Comparison of ENCODE assay signal across 19 cellular contexts in genomic region chr5:53359906-53360305, GRCh38.
A peak's percentile ranks its signal among the peaks of the same experiment; 100 is the strongest.
DNase-seq lines count a peak whose midpoint lies in the region; ATAC-seq, FAIRE-seq and TF ChIP-seq lines count a peak whose summit lies in the region.
"Had no signal": no experiment of that assay in that cellular context is flagged by ENCODE, and none has a peak within 500 bp of the region (broad histone marks: within the 10 kb centered on the region; RNA-seq: fewer than 3 reads in every experiment).

No MANE protein-coding gene starts in this region.

- peak; percentile 19 for DNase-seq in HepG2 (ENCODE audit: low spot score)
- DNase-seq in right lobe of liver: no peak
- DNase-seq in brain microvascular endothelial cell: no peak
- DNase-seq in right cardiac atrium: no peak
- DNase-seq in NCI-H2171 treated with DMSO at 0.1 percent for 48 hours (lab: John Stamatoyannopoulos, UW): no peak
- no peak for DNase-seq in pons (ENCODE audit: low spot score)
- DNase-seq: activated naive CD4-positive, alpha-beta T cell treated with anti-CD3 and anti-CD28 coated beads, Interleukin-2, amount 10 ng/mL, durations not matched to agents 7 days and 5 days; activated T-cell treated with anti-CD3 and anti-CD28 coated beads for 4 hours; body of pancreas; CD8-positive, alpha-beta memory T cell; esophagus squamous epithelium; MM.1S; NCI-H187 treated with DMSO at 0.1 percent for 48 hours; NCI-H526 treated with DMSO at 0.1 percent for 48 hours; retina had no signal

- ATAC-seq in HepG2: no peak
- no peak for ATAC-seq in right lobe of liver
- no peak for ATAC-seq in right cardiac atrium
- ATAC-seq in GM21723 (IDR thresholded peaks at IDR 0.05; ENCODE audit: unreplicated experiment): no peak
- ATAC-seq in GM18909 (IDR thresholded peaks at IDR 0.05; ENCODE audit: poor library complexity, unreplicated experiment): no peak
- ATAC-seq: body of pancreas had no signal

- H2AFZ ChIP-seq in HepG2 (ENCODE audit: low read length): no peak overlapping the region
- H2AFZ ChIP-seq: hepatocyte, neural progenitor cell had no signal

- no peak overlapping the region for H3K4me2 ChIP-seq in HepG2 (ENCODE audit: low read depth, low read length)
- H3K4me2 ChIP-seq: hepatocyte, neural progenitor cell had no signal

- POLR2A ChIA-PET in HepG2 (lab: Yijun Ruan, JAX): no interaction called here

- intact Hi-C loops in HepG2 (cut with micrococcal nuclease; ENCODE audit: unreplicated experiment) (no loop called here), right lobe of liver (cut with DNase I) (no loop called here), right cardiac atrium (cut with DNase I) (no loop called here)

- no peaks in the 10 kb centered on the region for H3K27me3 ChIP-seq in HepG2 (ENCODE audit: control insufficient read depth in 1 of 2, insufficient read depth in 2 of 2, low read length in 2 of 2)
- no peaks in the 10 kb centered on the region for H3K27me3 ChIP-seq in right lobe of liver
- no peaks in the 10 kb centered on the region for H3K27me3 ChIP-seq in brain microvascular endothelial cell (replicated peaks)
- no peaks in the 10 kb centered on the region for H3K27me3 ChIP-seq in right cardiac atrium (ENCODE audit: control insufficient read depth, insufficient read depth)
- H3K27me3 ChIP-seq: body of pancreas, esophagus squamous epithelium, hepatocyte, neural progenitor cell had no signal

- H3K9ac ChIP-seq in HepG2 (ENCODE audit: insufficient read depth, low read depth, low read length): no peak overlapping the region
- H3K9ac ChIP-seq: neural progenitor cell had no signal

- no peak overlapping the region for H3K4me3 ChIP-seq in HepG2 (replicated peaks in 1 of 3; ENCODE audit: insufficient read depth in 1 of 3, low read depth in 2 of 3, low read length in 3 of 3)
- H3K4me3 ChIP-seq in right lobe of liver: no peak overlapping the region
- H3K4me3 ChIP-seq in brain microvascular endothelial cell (ENCODE audit: low read depth, low read length): no peak overlapping the region
- H3K4me3 ChIP-seq in right cardiac atrium (ENCODE audit: low read length): no peak overlapping the region
- H3K4me3 ChIP-seq: body of pancreas, esophagus squamous epithelium, hepatocyte, neural progenitor cell had no signal

- TF ChIP-seq CTCF in HepG2 (CRISPR knock-in tag; IDR thresholded peaks at IDR 0.05) (no peak), right lobe of liver (IDR thresholded peaks at IDR 0.05) (no peak), brain microvascular endothelial cell (IDR thresholded peaks at IDR 0.05; ENCODE audit: low read depth, low read length, missing control alignments) (no peak)

- TF ChIP-seq RAD21 in HepG2 (CRISPR knock-in tag; IDR thresholded peaks at IDR 0.05): no peak

- in situ Hi-C loops in HepG2 (cut with HindIII; ENCODE audit: extremely low pct_ligation_motif_present, low pct_unique_long_range_greater_than_20kb) (no loop called here), brain microvascular endothelial cell (cut with HindIII; ENCODE audit: low pct_ligation_motif_present, low sequenced_read_pairs) (no loop called here)

- no peaks in the 10 kb centered on the region for H3K9me3 ChIP-seq in HepG2 (ENCODE audit: low read length)
- H3K9me3 ChIP-seq in right lobe of liver: no peaks in the 10 kb centered on the region
- H3K9me3 ChIP-seq in right cardiac atrium (ENCODE audit: control insufficient read depth, low read length): no peaks in the 10 kb centered on the region
- H3K9me3 ChIP-seq: body of pancreas, esophagus squamous epithelium had no signal

- H4K20me1 ChIP-seq in HepG2 (ENCODE audit: insufficient read depth, low read length): no peaks in the 10 kb centered on the region

- H3K27ac ChIP-seq in HepG2 (ENCODE audit: extremely low read length, insufficient read depth, low read length) (no peak overlapping the region), right lobe of liver (no peak overlapping the region), brain microvascular endothelial cell (peak overlapping the region; percentile 60), right cardiac atrium (ENCODE audit: low read length) (peak overlapping the region; percentile 68)
- H3K27ac ChIP-seq: body of pancreas, esophagus squamous epithelium, hepatocyte, neural progenitor cell had no signal

- peaks cover 27% of the 10 kb centered on the region for H3K4me1 ChIP-seq in HepG2 (ENCODE audit: insufficient read depth, low read length)
- H3K4me1 ChIP-seq in right lobe of liver: no peaks in the 10 kb centered on the region
- peaks cover 2% of the 10 kb centered on the region for H3K4me1 ChIP-seq in right cardiac atrium (ENCODE audit: control insufficient read depth, insufficient read depth, low read length)
- H3K4me1 ChIP-seq: body of pancreas, neural progenitor cell had no signal

- no peak for FAIRE-seq in HepG2 (lab: Jason Lieb, UNC)

- WGBS in HepG2 (ENCODE audit: low lambda C conversion rate): 2% methylated on average over 2 of the region's 2 CpGs
- 56% methylated on average over 2 of the region's 2 CpGs for WGBS in right lobe of liver (ENCODE audit: insufficient coverage, low coverage, low lambda C conversion rate, missing lambda C conversion rate)
- WGBS in right cardiac atrium: 34% methylated on average over 2 of the region's 2 CpGs

- no TSS peak for BruUV-seq in HepG2 (replicated peaks; lab: Mats Ljungman, UMichigan)

- TF ChIP-seq EP300 in HepG2 (IDR thresholded peaks at IDR 0.05; ENCODE audit: low read depth in 2 of 2, low read length in 2 of 2) (no peak), HepG2 (CRISPR knock-in tag; IDR thresholded peaks at IDR 0.05; ENCODE audit: borderline replicate concordance) (no peak)

- no peaks in the 10 kb centered on the region for H3K36me3 ChIP-seq in HepG2 (replicated peaks in 1 of 2; ENCODE audit: control insufficient read depth in 1 of 2, insufficient read depth in 2 of 2, low read length in 2 of 2)
- H3K36me3 ChIP-seq in right lobe of liver: no peaks in the 10 kb centered on the region
- H3K36me3 ChIP-seq in brain microvascular endothelial cell (replicated peaks): no peaks in the 10 kb centered on the region
- H3K36me3 ChIP-seq: esophagus squamous epithelium, neural progenitor cell had no signal

- TF ChIP-seq POLR2A in HepG2 (IDR thresholded peaks at IDR 0.05; ENCODE audit: insufficient read depth in 1 of 2, low read depth in 2 of 2, low read length in 2 of 2): no peak
- no peak for TF ChIP-seq POLR2A in right lobe of liver (IDR thresholded peaks at IDR 0.05)

- CTCF ChIA-PET in HepG2 (lab: Yijun Ruan, JAX; ENCODE audit: low intra/inter-chr PET ratio, low total read pairs): no interaction called here

- H3K79me2 ChIP-seq in HepG2 (ENCODE audit: insufficient read depth, low read length): no peaks in the 10 kb centered on the region
- H3K79me2 ChIP-seq: hepatocyte had no signal

TF ChIP-seq in HepG2, 621 proteins besides CTCF, POLR2A, EP300 and RAD21:
- TF ChIP-seq, protein P1, sequence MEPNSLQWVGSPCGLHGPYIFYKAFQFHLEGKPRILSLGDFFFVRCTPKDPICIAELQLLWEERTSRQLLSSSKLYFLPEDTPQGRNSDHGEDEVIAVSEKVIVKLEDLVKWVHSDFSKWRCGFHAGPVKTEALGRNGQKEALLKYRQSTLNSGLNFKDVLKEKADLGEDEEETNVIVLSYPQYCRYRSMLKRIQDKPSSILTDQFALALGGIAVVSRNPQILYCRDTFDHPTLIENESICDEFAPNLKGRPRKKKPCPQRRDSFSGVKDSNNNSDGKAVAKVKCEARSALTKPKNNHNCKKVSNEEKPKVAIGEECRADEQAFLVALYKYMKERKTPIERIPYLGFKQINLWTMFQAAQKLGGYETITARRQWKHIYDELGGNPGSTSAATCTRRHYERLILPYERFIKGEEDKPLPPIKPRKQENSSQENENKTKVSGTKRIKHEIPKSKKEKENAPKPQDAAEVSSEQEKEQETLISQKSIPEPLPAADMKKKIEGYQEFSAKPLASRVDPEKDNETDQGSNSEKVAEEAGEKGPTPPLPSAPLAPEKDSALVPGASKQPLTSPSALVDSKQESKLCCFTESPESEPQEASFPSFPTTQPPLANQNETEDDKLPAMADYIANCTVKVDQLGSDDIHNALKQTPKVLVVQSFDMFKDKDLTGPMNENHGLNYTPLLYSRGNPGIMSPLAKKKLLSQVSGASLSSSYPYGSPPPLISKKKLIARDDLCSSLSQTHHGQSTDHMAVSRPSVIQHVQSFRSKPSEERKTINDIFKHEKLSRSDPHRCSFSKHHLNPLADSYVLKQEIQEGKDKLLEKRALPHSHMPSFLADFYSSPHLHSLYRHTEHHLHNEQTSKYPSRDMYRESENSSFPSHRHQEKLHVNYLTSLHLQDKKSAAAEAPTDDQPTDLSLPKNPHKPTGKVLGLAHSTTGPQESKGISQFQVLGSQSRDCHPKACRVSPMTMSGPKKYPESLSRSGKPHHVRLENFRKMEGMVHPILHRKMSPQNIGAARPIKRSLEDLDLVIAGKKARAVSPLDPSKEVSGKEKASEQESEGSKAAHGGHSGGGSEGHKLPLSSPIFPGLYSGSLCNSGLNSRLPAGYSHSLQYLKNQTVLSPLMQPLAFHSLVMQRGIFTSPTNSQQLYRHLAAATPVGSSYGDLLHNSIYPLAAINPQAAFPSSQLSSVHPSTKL (CRISPR knock-in tag; IDR thresholded peaks at IDR 0.05): peak; percentile 46; the same call in 1 of the 2 replicates
- TF ChIP-seq SOX6 (IDR thresholded peaks at IDR 0.05): no peak
- TF ChIP-seq SOX6 (CRISPR knock-in tag; IDR thresholded peaks at IDR 0.05): peak; percentile 35; the same call in 1 of the 2 replicates
- no peak for TF ChIP-seq ISL2 (CRISPR knock-in tag; IDR thresholded peaks at IDR 0.05)
- TF ChIP-seq NAIF1 (CRISPR knock-in tag; IDR thresholded peaks at IDR 0.05; ENCODE audit: borderline replicate concordance): no peak
- peak in 1 of 2 experiments; percentile 49; a peak in 1 of 4 replicates for TF ChIP-seq NR2F1 (CRISPR knock-in tag; IDR thresholded peaks at IDR 0.05)
- no peak for TF ChIP-seq SOX13 (IDR thresholded peaks at IDR 0.05)
- TF ChIP-seq SOX13 (CRISPR knock-in tag; conservative IDR thresholded peaks at IDR 0.05 in 1 of 2, IDR thresholded peaks at IDR 0.05 in 1 of 2): peak in 1 of 2 experiments; percentile 43; a peak in 1 of 4 replicates
- no peak for TF ChIP-seq ZBTB20 (CRISPR knock-in tag; IDR thresholded peaks at IDR 0.05; ENCODE audit: borderline replicate concordance, low read depth)
- no peak for TF ChIP-seq TOPORS (CRISPR knock-in tag; IDR thresholded peaks at IDR 0.05)
- no peak for TF ChIP-seq PHF21A (CRISPR knock-in tag; IDR thresholded peaks at IDR 0.05)
- TF ChIP-seq NR2F6 (IDR thresholded peaks at IDR 0.05): peak; percentile 47; the same call in 1 of the 2 replicates
- TF ChIP-seq NR2F6 (CRISPR knock-in tag; IDR thresholded peaks at IDR 0.05): no peak
- no peak for TF ChIP-seq ZNF230 (CRISPR knock-in tag; IDR thresholded peaks at IDR 0.05)
- TF ChIP-seq SOX5 (CRISPR knock-in tag; IDR thresholded peaks at IDR 0.05; ENCODE audit: borderline replicate concordance): peak; percentile 28; the same call in 1 of the 2 replicates
- no peak for TF ChIP-seq SRY (CRISPR knock-in tag; IDR thresholded peaks at IDR 0.05)
- 0 out of 2 replicates have a peak, but pooled peaks have one; percentile 26 for TF ChIP-seq NR2F2 (IDR thresholded peaks at IDR 0.05; ENCODE audit: borderline replicate concordance, low read depth)

Comparison
In these comparisons a context has a peak if more than half of its experiments do, and no peak if none do; other contexts are left out.
1. H3K27ac ChIP-seq: peak in brain microvascular endothelial cell (single experiment) and right cardiac atrium (single experiment); none in HepG2 (single experiment) and right lobe of liver (0 of 3).